1 cellular context compared by ENCODE assay signal in the genomic region with DNA sequence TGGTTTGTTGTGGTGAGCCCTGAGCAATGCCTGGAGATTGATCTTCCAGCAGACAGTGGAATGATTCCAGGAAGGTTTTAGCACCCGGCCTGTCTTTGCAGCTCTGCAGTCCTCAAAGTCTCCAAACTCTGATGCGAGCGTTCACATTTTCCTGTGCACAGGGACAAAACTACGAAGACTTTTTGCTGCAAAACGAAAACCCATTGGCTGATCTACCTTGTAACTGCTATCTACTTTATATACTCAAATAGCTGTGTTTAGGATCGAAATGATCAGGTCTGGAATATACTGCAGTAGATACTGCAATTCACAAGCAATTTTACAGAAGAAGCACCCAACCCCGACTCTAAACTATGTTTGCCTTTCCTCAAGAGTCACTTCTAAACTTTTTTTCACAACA.
TF ChIP-seq lines count a peak whose summit lies in the region.

No MANE protein-coding gene starts in this region.

TF ChIP-seq in HepG2, 621 proteins besides CTCF, POLR2A, EP300 and RAD21:
- TF ChIP-seq CBX2 (IDR thresholded peaks at IDR 0.05; ENCODE audit: low read depth, low read length): peak; percentile 91
- peak; percentile 58; the same call in 1 of the 2 replicates for TF ChIP-seq CBX2 (CRISPR knock-in tag; IDR thresholded peaks at IDR 0.05; ENCODE audit: low read depth)
- TF ChIP-seq BCL6 (CRISPR knock-in tag; IDR thresholded peaks at IDR 0.05): peak; percentile 15; the same call in 1 of the 2 replicates
- TF ChIP-seq, protein P1, sequence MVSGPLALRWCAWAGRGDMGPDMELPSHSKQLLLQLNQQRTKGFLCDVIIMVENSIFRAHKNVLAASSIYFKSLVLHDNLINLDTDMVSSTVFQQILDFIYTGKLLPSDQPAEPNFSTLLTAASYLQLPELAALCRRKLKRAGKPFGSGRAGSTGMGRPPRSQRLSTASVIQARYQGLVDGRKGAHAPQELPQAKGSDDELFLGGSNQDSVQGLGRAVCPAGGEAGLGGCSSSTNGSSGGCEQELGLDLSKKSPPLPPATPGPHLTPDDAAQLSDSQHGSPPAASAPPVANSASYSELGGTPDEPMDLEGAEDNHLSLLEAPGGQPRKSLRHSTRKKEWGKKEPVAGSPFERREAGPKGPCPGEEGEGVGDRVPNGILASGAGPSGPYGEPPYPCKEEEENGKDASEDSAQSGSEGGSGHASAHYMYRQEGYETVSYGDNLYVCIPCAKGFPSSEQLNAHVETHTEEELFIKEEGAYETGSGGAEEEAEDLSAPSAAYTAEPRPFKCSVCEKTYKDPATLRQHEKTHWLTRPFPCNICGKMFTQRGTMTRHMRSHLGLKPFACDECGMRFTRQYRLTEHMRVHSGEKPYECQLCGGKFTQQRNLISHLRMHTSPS (CRISPR knock-in tag; IDR thresholded peaks at IDR 0.05; ENCODE audit: low read depth): no peak
